In the genomic region with DNA sequence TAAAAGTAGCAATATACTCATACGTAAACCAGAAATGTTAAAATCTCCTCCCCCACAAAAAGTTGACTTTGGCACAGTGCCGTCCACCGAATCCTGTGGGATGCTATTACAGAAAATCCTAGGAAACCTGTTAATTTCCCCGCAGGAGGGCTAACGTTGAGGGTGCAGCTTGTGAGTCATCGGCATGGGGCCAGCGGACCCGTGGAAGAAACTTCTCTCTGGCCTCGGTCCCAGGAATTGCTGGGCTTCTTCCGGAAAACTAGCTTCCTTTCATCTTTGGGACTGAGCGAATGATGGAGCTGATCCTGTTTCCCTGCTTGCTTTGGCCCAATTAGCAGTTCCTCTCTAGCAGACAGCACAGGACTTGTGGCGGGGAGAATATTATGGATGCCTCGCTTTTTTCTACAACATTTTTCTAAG, we compare ENCODE assay signal across 11 cellular contexts. TPM values are rescaled to one million over a fixed set of nuclear protein-coding genes. Genes with fewer than 3 reads are reported as not detected.
DNase-seq lines count a peak whose midpoint lies in the region; ATAC-seq, FAIRE-seq and TF ChIP-seq lines count a peak whose summit lies in the region.
"Had no signal": no experiment of that assay in that cellular context is flagged by ENCODE, and none has a peak within 500 bp of the region (broad histone marks: within the 10 kb centered on the region; RNA-seq: fewer than 3 reads in every experiment).

No MANE protein-coding gene starts in this region.

- 45 to 64% (median 54%) methylated on average over 13 of the region's 13 CpGs for WGBS in stomach, 5 donors
- 47 to 54% (median 48%) methylated on average over 13 of the region's 13 CpGs for WGBS in small intestine, 3 donors

- peak; percentile 88 for DNase-seq in HCEC 1CT
- peak; percentile 98 for DNase-seq in amniotic epithelial cell (ENCODE audit: low read depth)
- DNase-seq in hepatic stellate cell (ENCODE audit: low spot score): peak; percentile 88
- DNase-seq in stomach: peak; percentile 46
- DNase-seq in activated gamma-delta T cell treated with Interleukin-2 at 50 U/mL for 16 hours: no peak
- no peak for DNase-seq in small intestine
- DNase-seq in NCI-H2107 (lab: John Stamatoyannopoulos, UW): no peak
- DNase-seq: activated gamma-delta T cell had no signal

- no peak for FAIRE-seq in small intestine (lab: Jason Lieb, UNC)
- FAIRE-seq: GM12892 had no signal

- H3K36me3 ChIP-seq in stomach: no peaks in the 10 kb centered on the region
- H3K36me3 ChIP-seq in small intestine (ENCODE audit: control insufficient read depth in 2 of 2, insufficient read depth in 2 of 2, low read length in 2 of 2): no peaks in the 10 kb centered on the region

- TF ChIP-seq EP300 in stomach (IDR thresholded peaks at IDR 0.05): peak; percentile 5

- intact Hi-C loops in stomach (cut with DNase I; ENCODE audit: low total_unique reads): no loop called here

- H3K4me3 ChIP-seq in stomach: no peak overlapping the region
- no peak overlapping the region for H3K4me3 ChIP-seq in small intestine (ENCODE audit: low read depth in 1 of 2, low read length in 2 of 2)
- H3K4me3 ChIP-seq: PC-9 had no signal

- H3K9me3 ChIP-seq in stomach (peaks cover 0 to 10% (median 4%) of the 10 kb centered on the region in 4 donors), small intestine (ENCODE audit: control insufficient read depth, low read depth) (no peaks in the 10 kb centered on the region)

- H3K27ac ChIP-seq in stomach (peak overlapping the region in 4 of 5 donors; percentile 69 to 90 (median 82)), small intestine (ENCODE audit: low read depth in 1 of 2, low read length in 1 of 2) (peak overlapping the region in 1 of 2 donors; percentile 90)
- H3K27ac ChIP-seq: PC-9 had no signal

- no peak for TF ChIP-seq CTCF in stomach (IDR thresholded peaks at IDR 0.05)

- no peaks in the 10 kb centered on the region for H3K27me3 ChIP-seq in stomach
- H3K27me3 ChIP-seq in small intestine (ENCODE audit: control insufficient read depth in 2 of 2, insufficient read depth in 2 of 2, low read length in 2 of 2): no peaks in the 10 kb centered on the region

- peaks cover 21 to 50% (median 39%) of the 10 kb centered on the region in 4 donors for H3K4me1 ChIP-seq in stomach
- H3K4me1 ChIP-seq in small intestine (ENCODE audit: control insufficient read depth in 2 of 2, insufficient read depth in 1 of 2, low read depth in 1 of 2, low read length in 1 of 2): no peaks in the 10 kb centered on the region

- no peak for ATAC-seq in GM18858 (IDR thresholded peaks at IDR 0.05; ENCODE audit: unreplicated experiment)

- TF ChIP-seq POLR2A in stomach (IDR thresholded peaks at IDR 0.05): no peak

RNA-seq across cellular contexts. Expression of a gene that starts 13.4 kb away (rescaled TPM):
- total RNA-seq in stomach: not detected
- polyA plus RNA-seq in stomach (not detected), small intestine (under 1 TPM in 1 of 3 donors, not detected in 2; 0.06 TPM)

RNA-seq across cellular contexts. Expression of a gene that starts 16.7 kb away (rescaled TPM):
- 10 to 100 TPM in 1 of 5 donors, 1 to 10 TPM in 4; 1.2 to 15.8 (median 6.2) TPM for total RNA-seq in stomach
- 1 to 10 TPM; 2.2 to 7.5 (median 4.1) TPM for polyA plus RNA-seq in stomach
- polyA plus RNA-seq in small intestine: 1 to 10 TPM in 2 of 3 donors, not detected in 1; 1.1 to 1.8 TPM

Comparison
In these comparisons a context has a peak if more than half of its experiments do, and no peak if none do; other contexts are left out.
1. DNase-seq: peak in HCEC 1CT (single experiment), amniotic epithelial cell (single experiment), hepatic stellate cell (single experiment) and stomach (single experiment); none in activated gamma-delta T cell treated with Interleukin-2 at 50 U/mL for 16 hours (single experiment), small intestine (single experiment) and NCI-H2107 (single experiment).